ENCODE assay signal across 8 cellular contexts in the genomic region with DNA sequence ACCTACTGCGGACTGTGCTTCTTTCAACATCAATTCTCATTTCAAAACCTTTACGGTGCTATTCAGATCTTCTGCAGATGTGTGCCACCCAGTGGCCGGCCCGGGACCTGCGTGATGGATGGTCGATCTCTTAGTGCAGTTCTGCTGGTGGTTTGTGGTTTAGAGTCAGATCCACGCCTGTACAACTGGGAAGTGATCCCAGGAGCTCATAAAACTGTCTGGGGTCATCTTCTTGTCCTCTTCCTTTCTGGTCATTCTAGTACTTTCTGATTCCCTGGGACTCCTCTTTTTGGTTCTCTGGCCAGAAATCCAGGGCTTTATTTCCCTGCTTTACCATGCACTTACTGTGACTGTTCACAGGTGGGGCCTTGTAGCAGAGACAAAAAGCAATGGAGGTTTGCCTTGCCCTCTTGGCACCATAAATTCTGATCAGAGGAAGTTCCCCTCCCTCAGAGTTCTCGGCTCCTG. TPM values are rescaled to one million over a fixed set of nuclear protein-coding genes. Genes with fewer than 3 reads are reported as not detected.
A peak's percentile ranks its signal among the peaks of the same experiment; 100 is the strongest.
DNase-seq lines count a peak whose midpoint lies in the region; ATAC-seq and TF ChIP-seq lines count a peak whose summit lies in the region.

No MANE protein-coding gene starts in this region.

- CTCF ChIA-PET in AG04449 (lab: Yijun Ruan, JAX), result interaction anchor here (0.5 to 3.5 kb wide), 31 partner anchors 8 to 378 kb away, joined by 3 to 42 read pairs (median 4); a partner anchor contains a TSS

- DNase-seq in AG04449 (ENCODE audit: low read depth, low spot score), result peak; percentile 67
- DNase-seq in HuH-7 (ENCODE audit: low spot score), result peak; percentile 62
- peak; percentile 82 for DNase-seq in NOMO-1 treated with dmso at 0.1 percent for 144 hours (lab: John Stamatoyannopoulos, UW; ENCODE audit: unreplicated experiment)
- DNase-seq in activated CD8-positive, alpha-beta memory T cell treated with anti-CD3 and anti-CD28 coated beads for 24 hours, result peak; percentile 89
- DNase-seq in effector CD8-positive, alpha-beta T cell (lab: John Stamatoyannopoulos, UW), result peak; percentile 62
- DNase-seq in mesendoderm, result peak; percentile 75
- DNase-seq in stimulated activated CD8-positive, alpha-beta memory T cell treated with anti-CD3 and anti-CD28 coated beads, Interleukin-2, amount 100 ng/mL, for 1 hour (ENCODE audit: low read depth in 2 of 2), result peak; percentile 62 to 65

- no peaks in the 10 kb centered on the region for H3K79me2 ChIP-seq in mesendoderm (ENCODE audit: control insufficient read depth, insufficient read depth, low read length)

- no peak overlapping the region for H2BK5ac ChIP-seq in mesendoderm (ENCODE audit: low read length)

- no CpG with 5 or more reads among the region's 8 CpGs for WGBS in mesendoderm (ENCODE audit: extremely low coverage, insufficient coverage, low lambda C conversion rate)

- peak; percentile 73 for ATAC-seq in GM18861 (IDR thresholded peaks at IDR 0.05; ENCODE audit: unreplicated experiment)

- no peak overlapping the region for H2BK120ac ChIP-seq in mesendoderm (ENCODE audit: low read depth, low read length)

- no peaks in the 10 kb centered on the region for H3K4me1 ChIP-seq in mesendoderm (ENCODE audit: control insufficient read depth, low read depth, low read length)

- H3K56ac ChIP-seq in mesendoderm (ENCODE audit: low read length), result peak overlapping the region; percentile 18

- no peak overlapping the region for H2AK5ac ChIP-seq in mesendoderm (ENCODE audit: low read length)

- no peak overlapping the region for H4K5ac ChIP-seq in mesendoderm (ENCODE audit: low read length)

- H3K79me1 ChIP-seq in mesendoderm (ENCODE audit: low read length), result no peaks in the 10 kb centered on the region

- no peak overlapping the region for H3K4me2 ChIP-seq in mesendoderm (ENCODE audit: low read length)

- no peak overlapping the region for H2BK15ac ChIP-seq in mesendoderm (replicated peaks; ENCODE audit: low read depth)

- POLR2A ChIA-PET in AG04449 (lab: Yijun Ruan, JAX), result no interaction called here

- H3K36me3 ChIP-seq in mesendoderm (ENCODE audit: control insufficient read depth, insufficient read depth, low read length), result no peaks in the 10 kb centered on the region

- H3K4me3 ChIP-seq in AG04449 (ENCODE audit: low read depth, low read length) (no peak overlapping the region), mesendoderm (ENCODE audit: low read length) (no peak overlapping the region)

- no peak overlapping the region for H3K18ac ChIP-seq in mesendoderm (ENCODE audit: low read length)

- no peak overlapping the region for H3K23ac ChIP-seq in mesendoderm (ENCODE audit: low read length)

- no peak overlapping the region for H3K27ac ChIP-seq in mesendoderm (ENCODE audit: low read depth, low read length)

- no peaks in the 10 kb centered on the region for H3K27me3 ChIP-seq in mesendoderm (ENCODE audit: insufficient read depth, low read length, poor library complexity)

- no peak overlapping the region for H3K9ac ChIP-seq in mesendoderm (ENCODE audit: low read length)

- TF ChIP-seq CTCF in AG04449 (IDR thresholded peaks at IDR 0.05; ENCODE audit: insufficient read depth, low read length, missing control alignments), result peak; percentile 87

- H3K4ac ChIP-seq in mesendoderm (ENCODE audit: low read depth, low read length), result no peak overlapping the region

- H4K8ac ChIP-seq in mesendoderm (ENCODE audit: low read depth, low read length), result no peak overlapping the region

RNA-seq across cellular contexts. Expression of a gene that starts 15.8 kb away (rescaled TPM):
- 27.5 TPM for polyA plus RNA-seq in mesendoderm (2013, experiment 1 of 2)
- 27.3 TPM for polyA plus RNA-seq in mesendoderm (2013, experiment 2 of 2)

RNA-seq across cellular contexts. Expression of a gene that starts 16.4 kb away (rescaled TPM):
- 0.15 TPM for polyA plus RNA-seq in mesendoderm (2013, experiment 1 of 2)
- 0.15 TPM for polyA plus RNA-seq in mesendoderm (2013, experiment 2 of 2)
